Comparison of ENCODE assay signal across 9 cellular contexts in the genomic region with DNA sequence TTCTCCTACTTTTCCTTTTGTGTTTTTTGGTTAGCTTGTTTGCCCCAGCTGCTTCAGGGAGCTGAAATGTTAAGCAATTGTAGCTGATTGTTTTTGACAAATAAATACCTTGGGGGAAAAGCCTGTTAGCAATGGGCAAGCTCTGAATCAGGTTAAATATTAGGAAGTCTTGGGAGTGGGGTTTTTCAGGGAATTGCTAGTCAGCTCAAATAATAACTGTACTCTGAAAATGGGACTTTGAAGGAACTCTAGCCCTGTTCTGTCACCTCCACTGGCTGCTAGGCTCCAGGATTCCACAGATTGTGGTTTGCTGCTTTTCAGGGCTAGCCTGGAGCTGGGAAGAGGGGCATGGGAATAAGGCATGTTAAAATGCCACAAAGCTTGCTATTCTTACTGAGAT. TPM values are rescaled to one million over a fixed set of nuclear protein-coding genes. Genes with fewer than 3 reads are reported as not detected.
A peak's percentile ranks its signal among the peaks of the same experiment; 100 is the strongest.
DNase-seq lines count a peak whose midpoint lies in the region; ATAC-seq, FAIRE-seq and TF ChIP-seq lines count a peak whose summit lies in the region.
"Had no signal": no experiment of that assay in that cellular context is flagged by ENCODE, and none has a peak within 500 bp of the region (broad histone marks: within the 10 kb centered on the region; RNA-seq: fewer than 3 reads in every experiment).

No MANE protein-coding gene starts in this region.

- no peak for FAIRE-seq in H54 (lab: Jason Lieb, UNC)

- TF ChIP-seq CTCF in SK-N-SH (IDR thresholded peaks at IDR 0.05) (no peak), foreskin fibroblast (IDR thresholded peaks at IDR 0.05; ENCODE audit: low read depth, low read length) (no peak)

- peaks cover 1% of the 10 kb centered on the region for H3K36me3 Mint-ChIP-seq in activated CD4-positive, alpha-beta T cell treated with anti-CD3 and anti-CD28 coated beads, Interleukin-2, amount 10 ng/mL, durations not matched to agents 24 days and 14 days (ENCODE audit: low read depth)

- no peaks in the 10 kb centered on the region for H3K9me2 ChIP-seq in SK-N-SH

- H3K27me3 ChIP-seq in SK-N-SH (ENCODE audit: insufficient read depth) (no peaks in the 10 kb centered on the region), subcutaneous abdominal adipose tissue (ENCODE audit: control insufficient read depth in 5 of 5, insufficient read depth in 4 of 5, low read length in 5 of 5) (no peaks in the 10 kb centered on the region)

- H3K27ac Mint-ChIP-seq in activated CD4-positive, alpha-beta T cell treated with anti-CD3 and anti-CD28 coated beads, Interleukin-2, amount 10 ng/mL, durations not matched to agents 24 days and 14 days = peak overlapping the region; percentile 96

- TF ChIP-seq POLR2A in H54 (IDR thresholded peaks at IDR 0.05; ENCODE audit: low read depth, low read length) = no peak

- H4K20me1 ChIP-seq in SK-N-SH (ENCODE audit: insufficient read depth) = no peaks in the 10 kb centered on the region

- H3K36me3 ChIP-seq in SK-N-SH (replicated peaks in 1 of 2; ENCODE audit: control insufficient read depth in 1 of 2, insufficient read depth in 2 of 2, low read length in 1 of 2) = no peaks in the 10 kb centered on the region
- no peaks in the 10 kb centered on the region for H3K36me3 ChIP-seq in subcutaneous abdominal adipose tissue (ENCODE audit: control insufficient read depth in 5 of 5, insufficient read depth in 5 of 5, low read length in 5 of 5)

- ATAC-seq in GM18502 (IDR thresholded peaks at IDR 0.05; ENCODE audit: poor library complexity, unreplicated experiment) = no peak

- peaks cover 4 to 25% of the 10 kb centered on the region in 2 experiments; a peak in 3 of 4 replicates for H3K4me1 ChIP-seq in SK-N-SH (ENCODE audit: control insufficient read depth in 1 of 2, insufficient read depth in 2 of 2, low read depth in 1 of 2, low read length in 1 of 2)
- H3K4me1 ChIP-seq in subcutaneous abdominal adipose tissue (ENCODE audit: control insufficient read depth in 5 of 5, insufficient read depth in 5 of 5, low read length in 5 of 5) = peaks cover 3 to 34% (median 20%) of the 10 kb centered on the region in 5 donors

- H3K9ac ChIP-seq in SK-N-SH (peak overlapping the region; percentile 66), subcutaneous abdominal adipose tissue (ENCODE audit: low read length in 5 of 5) (peak overlapping the region in 2 of 5 donors; percentile 56 to 62)

- peaks cover 46% of the 10 kb centered on the region for H3K4me1 Mint-ChIP-seq in activated CD4-positive, alpha-beta T cell treated with anti-CD3 and anti-CD28 coated beads, Interleukin-2, amount 10 ng/mL, durations not matched to agents 24 days and 14 days

- H3K4me3 ChIP-seq in SK-N-SH (ENCODE audit: low read depth in 2 of 2, low read length in 1 of 2) (peak overlapping the region; percentile 10 to 27; a peak in 3 of 4 replicates), foreskin fibroblast (ENCODE audit: low read depth in 1 of 2, low read length in 2 of 2) (peak overlapping the region; percentile 2 to 37), subcutaneous abdominal adipose tissue (ENCODE audit: low read depth in 1 of 5, low read length in 5 of 5) (peak overlapping the region in 2 of 5 donors; percentile 16 to 53)

- intact Hi-C loops in activated CD4-positive, alpha-beta T cell treated with anti-CD3 and anti-CD28 coated beads, Interleukin-2, amount 10 ng/mL, durations not matched to agents 24 days and 14 days (cut with micrococcal nuclease) = loop anchor here (2.0 kb wide), 1 partner anchor 14 kb away; no protein-coding TSS in a partner anchor

- peak overlapping the region; percentile 79 for H3K4me3 Mint-ChIP-seq in activated CD4-positive, alpha-beta T cell treated with anti-CD3 and anti-CD28 coated beads, Interleukin-2, amount 10 ng/mL, durations not matched to agents 24 days and 14 days

- TF ChIP-seq RAD21 in SK-N-SH (IDR thresholded peaks at IDR 0.05; ENCODE audit: low read length) = no peak

- H3K27ac ChIP-seq in SK-N-SH (ENCODE audit: low read depth in 2 of 2, low read length in 1 of 2) (peak overlapping the region; percentile 81 to 94), subcutaneous abdominal adipose tissue (ENCODE audit: low read depth, low read length) (peak overlapping the region; percentile 94)

- H3K9me3 ChIP-seq in SK-N-SH (no peaks in the 10 kb centered on the region), subcutaneous abdominal adipose tissue (ENCODE audit: control insufficient read depth in 5 of 5, low read length in 5 of 5) (no peaks in the 10 kb centered on the region)

- no peak for TF ChIP-seq EP300 in SK-N-SH (IDR thresholded peaks at IDR 0.05; ENCODE audit: borderline replicate concordance in 1 of 2, low read depth in 1 of 2, low read length in 1 of 2)

- peak overlapping the region; percentile 70 for H3K4me2 ChIP-seq in SK-N-SH

- POLR2A ChIA-PET in SK-N-SH (lab: Yijun Ruan, JAX) = interaction anchor here (1.1 kb wide), 1 partner anchor 14 kb away, joined by 3 read pairs; no protein-coding TSS in a partner anchor

- H3F3A ChIP-seq in SK-N-SH (replicated peaks; ENCODE audit: insufficient read depth) = peaks cover 43% of the 10 kb centered on the region

- no peaks in the 10 kb centered on the region for H3K27me3 Mint-ChIP-seq in activated CD4-positive, alpha-beta T cell treated with anti-CD3 and anti-CD28 coated beads, Interleukin-2, amount 10 ng/mL, durations not matched to agents 24 days and 14 days

- H3K9me3 Mint-ChIP-seq in activated CD4-positive, alpha-beta T cell treated with anti-CD3 and anti-CD28 coated beads, Interleukin-2, amount 10 ng/mL, durations not matched to agents 24 days and 14 days = no peaks in the 10 kb centered on the region

- H3K79me2 ChIP-seq in SK-N-SH (ENCODE audit: insufficient read depth) = peaks cover 86% of the 10 kb centered on the region

- CTCF ChIA-PET in SK-N-SH (lab: Yijun Ruan, JAX) = no interaction called here

- no peak for DNase-seq in activated CD4-positive, alpha-beta T cell treated with anti-CD3 and anti-CD28 coated beads, Interleukin-2, amount 10 ng/mL, durations not matched to agents 24 days and 14 days
- DNase-seq in activated CD4-positive, alpha-beta T cell treated with anti-CD3 and anti-CD28 coated beads for 48 hours = no peak
- DNase-seq in SK-N-SH (no peak), foreskin fibroblast (peak in 1 of 2 donors; percentile 39), NCI-H1417 (lab: John Stamatoyannopoulos, UW) (no peak), H54 (ENCODE audit: insufficient read length, low spot score) (no peak)
- DNase-seq: C1 segment of cervical spinal cord had no signal

- H2AFZ ChIP-seq in SK-N-SH (ENCODE audit: low read depth) = peak overlapping the region; percentile 17

TF ChIP-seq in SK-N-SH, 30 proteins besides CTCF, POLR2A, EP300 and RAD21:
- no peak for TF ChIP-seq FOXJ3 (CRISPR knock-in tag; IDR thresholded peaks at IDR 0.05)
- TF ChIP-seq GABPA (IDR thresholded peaks at IDR 0.05; ENCODE audit: low read depth) = 0 out of 2 replicates have a peak, but pooled peaks have one; percentile 23

RNA-seq across cellular contexts. Expression of a gene that starts 39.5 kb away (rescaled TPM):
- 54.8 and 58.3 TPM in 2 replicates for total RNA-seq in activated CD4-positive, alpha-beta T cell treated with anti-CD3 and anti-CD28 coated beads, Interleukin-2, amount 10 ng/mL, durations not matched to agents 24 days and 14 days
- polyA plus RNA-seq in SK-N-SH (2012; rRNA removed) = 25.1 and 34.6 TPM in 2 replicates
- polyA plus RNA-seq in SK-N-SH (2012; cell fraction: cytosol; rRNA removed) = 43.1 and 51.1 TPM in 2 replicates
- 6.9 and 14.4 TPM in 2 replicates for polyA plus RNA-seq in SK-N-SH (2012; cell fraction: nucleus; rRNA removed)

RNA-seq across cellular contexts. Expression of a gene that starts 39.9 kb away (rescaled TPM):
- 51.0 and 51.9 TPM in 2 replicates for total RNA-seq in activated CD4-positive, alpha-beta T cell treated with anti-CD3 and anti-CD28 coated beads, Interleukin-2, amount 10 ng/mL, durations not matched to agents 24 days and 14 days
- polyA plus RNA-seq in SK-N-SH (2012; rRNA removed) = 17.7 and 25.8 TPM in 2 replicates
- polyA plus RNA-seq in SK-N-SH (2012; cell fraction: cytosol; rRNA removed) = 26.6 and 27.1 TPM in 2 replicates
- polyA plus RNA-seq in SK-N-SH (2012; cell fraction: nucleus; rRNA removed) = 10.4 and 21.8 TPM in 2 replicates
